In genomic region chr1:219324171-219324570, GRCh38 we compare ENCODE assay signal across 1 cellular context.
TF ChIP-seq lines count a peak whose summit lies in the region.

No MANE protein-coding gene starts in this region.

TF ChIP-seq in SK-N-SH treated with all-trans-retinoic acid at 6 μM for 48 hours, 23 proteins besides CTCF, POLR2A, EP300 and RAD21 (continued from another document):
- TF ChIP-seq RARB (CRISPR knock-in tag; IDR thresholded peaks at IDR 0.05) (no peak), TCF4 (CRISPR knock-in tag; IDR thresholded peaks at IDR 0.05; ENCODE audit: borderline replicate concordance) (no peak), ZNF70 (CRISPR knock-in tag; IDR thresholded peaks at IDR 0.05) (no peak), TOX (CRISPR knock-in tag; IDR thresholded peaks at IDR 0.05; ENCODE audit: borderline replicate concordance) (no peak), ZNF8 (CRISPR knock-in tag; IDR thresholded peaks at IDR 0.05) (no peak), CSRNP3 (CRISPR knock-in tag; IDR thresholded peaks at IDR 0.05) (no peak)
